Comparison of ENCODE assay signal across 20 cellular contexts in the genomic region with DNA sequence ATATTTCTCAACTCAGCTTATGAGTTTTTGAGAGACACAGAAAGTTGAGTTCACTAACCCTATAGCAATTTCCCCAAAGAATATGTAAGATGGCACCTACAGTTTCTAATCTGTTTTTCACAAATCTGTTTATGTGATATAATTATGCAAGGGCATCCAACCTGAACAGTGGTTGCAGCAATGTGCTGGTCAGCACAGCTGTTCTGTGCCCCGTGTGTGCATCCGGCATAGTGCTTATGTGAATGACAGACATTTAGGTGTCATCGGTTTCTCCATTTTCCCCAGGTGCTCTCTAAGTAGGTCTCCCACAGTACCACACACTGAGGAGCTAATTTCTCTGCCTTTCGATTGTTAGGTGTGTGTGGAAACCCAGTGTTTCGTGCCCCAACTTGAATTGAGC. TPM values are rescaled to one million over a fixed set of nuclear protein-coding genes. Genes with fewer than 3 reads are reported as not detected.
DNase-seq lines count a peak whose midpoint lies in the region; ATAC-seq, FAIRE-seq and TF ChIP-seq lines count a peak whose summit lies in the region.
"Had no signal": no experiment of that assay in that cellular context is flagged by ENCODE, and none has a peak within 500 bp of the region (broad histone marks: within the 10 kb centered on the region; RNA-seq: fewer than 3 reads in every experiment).

No MANE protein-coding gene starts in this region.

- H3K9me3 ChIP-seq in Peyer's patch (no peaks in the 10 kb centered on the region), mucosa of descending colon (no peaks in the 10 kb centered on the region)
- H3K9me3 ChIP-seq: A549, esophagus squamous epithelium, sigmoid colon had no signal

- H3K36me3 ChIP-seq in Peyer's patch: no peaks in the 10 kb centered on the region
- no peaks in the 10 kb centered on the region for H3K36me3 ChIP-seq in mucosa of descending colon (ENCODE audit: low read depth)
- H3K36me3 ChIP-seq: esophagus squamous epithelium, sigmoid colon had no signal

- FAIRE-seq in HTR-8/SVneo (lab: Jason Lieb, UNC): no peak
- FAIRE-seq: A549, K562 had no signal

- no peaks in the 10 kb centered on the region for H3K27me3 ChIP-seq in Peyer's patch
- H3K27me3 ChIP-seq: sigmoid colon had no signal

- DNase-seq in GM12865 (ENCODE audit: low read depth) (peak; percentile 41), Peyer's patch (peak in 2 of 3 donors; percentile 69 to 77), mucosa of descending colon (no peak), NCI-H1694 treated with DMSO at 0.1 percent for 48 hours (lab: John Stamatoyannopoulos, UW) (no peak), HTR-8/SVneo (ENCODE audit: insufficient read length, low spot score) (no peak)
- no peak for DNase-seq in activated CD4-positive, alpha-beta T cell treated with anti-CD3 and anti-CD28 coated beads for 1 hour
- DNase-seq: effector CD4-positive, alpha-beta T cell; esophagus squamous epithelium; H9; kidney glomerular epithelial cell; mammary epithelial cell; naive thymus-derived CD8-positive, alpha-beta T cell; NCI-H2029 treated with DMSO at 0.1 percent for 48 hours; NCI-H510A; sigmoid colon had no signal

- TF ChIP-seq POLR2A in Peyer's patch (IDR thresholded peaks at IDR 0.05): no peak

- H3K27ac ChIP-seq in Peyer's patch: peak overlapping the region in 1 of 4 donors; percentile 22
- H3K27ac ChIP-seq: A549, esophagus squamous epithelium, sigmoid colon had no signal

- H3K4me3 ChIP-seq in GM12865 (ENCODE audit: low read depth, low read length): no peak overlapping the region
- no peak overlapping the region for H3K4me3 ChIP-seq in Peyer's patch
- H3K4me3 ChIP-seq in mucosa of descending colon: no peak overlapping the region
- H3K4me3 ChIP-seq: A549, esophagus squamous epithelium, K562, sigmoid colon had no signal

- TF ChIP-seq CTCF in GM12865 (IDR thresholded peaks at IDR 0.05; ENCODE audit: insufficient read depth, low read depth, low read length, missing control alignments) (no peak), Peyer's patch (IDR thresholded peaks at IDR 0.05) (no peak), mucosa of descending colon (IDR thresholded peaks at IDR 0.05) (no peak)

- H3K4me1 ChIP-seq in Peyer's patch (no peaks in the 10 kb centered on the region), mucosa of descending colon (ENCODE audit: low read depth) (no peaks in the 10 kb centered on the region)
- H3K4me1 ChIP-seq: A549, esophagus squamous epithelium, sigmoid colon had no signal

- intact Hi-C loops in mucosa of descending colon (cut with DNase I, micrococcal nuclease): no loop called here

- ATAC-seq in HG02938 (IDR thresholded peaks at IDR 0.05; ENCODE audit: unreplicated experiment) (peak; percentile 59), mucosa of descending colon (peak; percentile 61), HG03108 (IDR thresholded peaks at IDR 0.05; ENCODE audit: unreplicated experiment) (no peak)
- ATAC-seq: A549; activated T-helper 17 cell treated with anti-CD3 and anti-CD28 coated beads, Interleukin-2, amount 50 U/mL, for 72 hours; K562; naive thymus-derived CD8-positive, alpha-beta T cell had no signal

RNA-seq across cellular contexts. Expression of gene BACH2, which starts 7.7 kb away (rescaled TPM):
- total RNA-seq in Peyer's patch: 10 to 100 TPM in 2 of 4 donors, 1 to 10 TPM in 1, under 1 TPM in 1; 0.18 to 26.4 (median 8.2) TPM
- 1 to 10 TPM in 2 of 3 donors, under 1 TPM in 1; 0.96 to 1.6 (median 1.2) TPM for total RNA-seq in mucosa of descending colon

Comparison
In these comparisons a context has a peak if more than half of its experiments do, and no peak if none do; other contexts are left out.
1. DNase-seq: peak in GM12865 (single experiment) and Peyer's patch (2 of 3); none in mucosa of descending colon (0 of 3), NCI-H1694 treated with DMSO at 0.1 percent for 48 hours (single experiment), activated CD4-positive, alpha-beta T cell treated with anti-CD3 and anti-CD28 coated beads for 1 hour (single experiment) and HTR-8/SVneo (single experiment).